ENCODE assay signal across 24 cellular contexts in genomic region chr1:188164459-188164858, GRCh38.
"Had no signal": no experiment of that assay in that cellular context is flagged by ENCODE, and none has a peak within 500 bp of the region (broad histone marks: within the 10 kb centered on the region; RNA-seq: fewer than 3 reads in every experiment).

No MANE protein-coding gene starts in this region.

- H3K4me2 ChIP-seq: hepatocyte had no signal

- ATAC-seq: left colon; left lung; lower lobe of right lung; naive thymus-derived CD8-positive, alpha-beta T cell; pancreas; right cardiac atrium; stimulated activated effector memory CD8-positive, alpha-beta T cell treated with anti-CD3 and anti-CD28 coated beads, Interleukin-12 subunit alpha, Interleukin-12 subunit beta, amount 100 ng/mL, for 72 hours had no signal

- H3K4me1 ChIP-seq: left lung, lower lobe of right lung, pancreas, prostate gland, sigmoid colon, spleen, tibial nerve, uterus had no signal

- FAIRE-seq: keratinocyte, small intestine had no signal

- H3K27ac ChIP-seq: hepatocyte, left lung, lower lobe of right lung, pancreas, prostate gland, sigmoid colon, spleen, tibial nerve, uterus had no signal

- H3K4me3 ChIP-seq: hepatocyte, left lung, lower lobe of right lung, pancreas, prostate gland, sigmoid colon, spleen, tibial nerve, uterus had no signal

- H3K9me3 ChIP-seq: left lung, lower lobe of right lung, pancreas, prostate gland, sigmoid colon, tibial nerve, uterus had no signal

- H3K79me2 ChIP-seq: hepatocyte had no signal

- DNase-seq: kidney glomerular epithelial cell; left colon; left lung; lower lobe of right lung; mammary epithelial cell; mesenchymal stem cell; naive thymus-derived CD8-positive, alpha-beta T cell; nucleus accumbens; pancreas; posterior cingulate gyrus; retina; right cardiac atrium; sigmoid colon; small intestine; spleen; stimulated activated CD4-positive, alpha-beta T cell treated with anti-CD3 and anti-CD28 coated beads, Interleukin-4, amount 100 ng/mL, for 24 hours; stimulated activated naive CD4-positive, alpha-beta T cell; substantia nigra; uterus had no signal

- H3K27me3 ChIP-seq: hepatocyte, left lung, pancreas, sigmoid colon, spleen, tibial nerve, uterus had no signal

- H2AFZ ChIP-seq: hepatocyte had no signal

- H3K36me3 ChIP-seq: left lung, lower lobe of right lung, pancreas, prostate gland, sigmoid colon, spleen, tibial nerve had no signal
